8 cellular contexts compared by ENCODE assay signal in the genomic region with DNA sequence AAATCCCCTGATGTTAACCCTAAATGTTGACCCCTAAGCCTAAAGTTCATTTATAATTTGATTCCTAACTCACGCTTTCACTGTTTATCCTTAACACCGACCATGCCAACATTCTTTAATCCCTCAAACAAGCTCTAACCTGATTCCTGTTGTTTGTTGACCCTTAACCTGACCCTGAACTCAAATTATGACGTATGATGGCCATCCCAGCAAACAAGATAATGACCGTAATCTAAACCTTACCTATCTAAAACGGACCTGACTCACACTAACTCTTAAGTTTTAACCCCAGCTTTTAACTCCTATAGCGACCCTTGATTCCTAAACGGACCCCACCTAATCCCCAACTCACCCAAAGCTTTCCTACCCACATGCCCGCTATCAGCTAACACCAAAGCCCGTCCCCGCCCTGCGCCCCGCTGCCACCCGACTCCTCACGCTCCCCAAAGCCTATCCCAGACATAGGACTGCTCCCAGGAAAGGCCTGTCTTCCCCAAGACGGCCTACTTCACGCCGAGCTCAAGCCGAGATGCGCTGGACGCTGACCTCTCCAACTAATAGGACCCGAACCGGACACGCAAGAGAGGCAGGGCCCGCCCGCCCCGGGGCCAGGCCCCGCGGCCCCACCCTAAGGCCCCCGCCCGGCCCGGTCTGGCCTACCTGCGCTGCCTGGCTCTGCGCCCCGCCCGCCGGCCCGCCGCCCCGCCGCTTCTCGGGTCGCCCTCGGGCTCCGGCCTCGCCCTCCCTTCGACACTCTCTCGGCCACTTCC. TPM values are rescaled to one million over a fixed set of nuclear protein-coding genes. Genes with fewer than 3 reads are reported as not detected.
DNase-seq lines count a peak whose midpoint lies in the region; ATAC-seq and TF ChIP-seq lines count a peak whose summit lies in the region.

No MANE protein-coding gene starts in this region.

- H3K4me3 Mint-ChIP-seq in CD4-positive, alpha-beta memory T cell, result peak overlapping the region; percentile 89 to 97 (median 94)

- TF ChIP-seq POLR2A in uterus (IDR thresholded peaks at IDR 0.05), result no peak

- CTCF ChIA-PET in CD4-positive, alpha-beta memory T cell (lab: Charles Lee; ENCODE audit: partially characterized antibody), result interaction anchor here (0.6 to 14.6 kb wide), 20 partner anchors 7 to 415 kb away, joined by 3 to 249 read pairs (median 6); partner anchors contain the start of genes ARHGEF39, CCDC107, GBA2 and HINT2

- peak overlapping the region in 6 of 7 donors; percentile 94 to 97 (median 96) for H3K27ac Mint-ChIP-seq in CD4-positive, alpha-beta memory T cell

- H3K4me1 Mint-ChIP-seq in CD4-positive, alpha-beta memory T cell, result peaks cover 20 to 32% (median 27%) of the 10 kb centered on the region in 4 donors

- peaks cover 15 to 36% of the 10 kb centered on the region in 2 donors for H3K36me3 Mint-ChIP-seq in CD4-positive, alpha-beta memory T cell

- H3K9me3 Mint-ChIP-seq in CD4-positive, alpha-beta memory T cell, result peaks cover 0 to 5% (median 0%) of the 10 kb centered on the region in 8 donors

- POLR2A ChIA-PET in CD4-positive, alpha-beta memory T cell (lab: Charles Lee; ENCODE audit: partially characterized antibody), result interaction anchor here (0.6 to 11.1 kb wide), 31 partner anchors 10 to 621 kb away, joined by 3 to 179 read pairs (median 6); partner anchors contain the start of genes ARHGEF39, CCDC107, FAM221B and GBA2

- H3K4me3 ChIP-seq in CD4-positive, alpha-beta memory T cell (ENCODE audit: low read length in 2 of 2), result peak overlapping the region; percentile 53 to 95
- peak overlapping the region; percentile 80 to 83 for H3K4me3 ChIP-seq in left lung
- H3K4me3 ChIP-seq in uterus, result peak overlapping the region; percentile 62 to 84

- H3K27ac ChIP-seq in CD4-positive, alpha-beta memory T cell (ENCODE audit: low read depth, low read length), result peak overlapping the region; percentile 92
- H3K27ac ChIP-seq in left lung (peak overlapping the region; percentile 96 to 97), uterus (peak overlapping the region; percentile 94 to 97)

- H3K9me3 ChIP-seq in CD4-positive, alpha-beta memory T cell (ENCODE audit: control insufficient read depth in 1 of 2, low read length in 2 of 2), result no peaks in the 10 kb centered on the region
- H3K9me3 ChIP-seq in left lung (no peaks in the 10 kb centered on the region), uterus (no peaks in the 10 kb centered on the region)

- H3K27me3 ChIP-seq in CD4-positive, alpha-beta memory T cell (ENCODE audit: insufficient read depth, low read length), result no peaks in the 10 kb centered on the region
- H3K27me3 ChIP-seq in left lung (no peaks in the 10 kb centered on the region), uterus (no peaks in the 10 kb centered on the region)

- peaks cover 72% of the 10 kb centered on the region for H3K4me1 ChIP-seq in CD4-positive, alpha-beta memory T cell (ENCODE audit: insufficient read depth, low read length)
- H3K4me1 ChIP-seq in left lung (peaks cover 52 to 70% of the 10 kb centered on the region in 2 donors), uterus (peaks cover 0 to 8% of the 10 kb centered on the region in 2 donors)

- H3K36me3 ChIP-seq in CD4-positive, alpha-beta memory T cell (ENCODE audit: insufficient read depth, low read length), result peaks cover 31% of the 10 kb centered on the region
- H3K36me3 ChIP-seq in left lung (peaks cover 0 to 32% of the 10 kb centered on the region in 2 donors), uterus (no peaks in the 10 kb centered on the region)

- H3K27me3 Mint-ChIP-seq in CD4-positive, alpha-beta memory T cell, result no peaks in the 10 kb centered on the region

- intact Hi-C loops in CD4-positive, alpha-beta memory T cell (cut with micrococcal nuclease), result loop anchor here (1.0 to 10.0 kb wide), 10 partner anchors 18 to 1355 kb away; partner anchors contain the start of genes CCDC107, CCL27, GBA2 and MYORG
- intact Hi-C loops in left lung (cut with DNase I), result no loop called here
- intact Hi-C loops in uterus (cut with DNase I; ENCODE audit: low total_unique reads), result loop anchor here (5.0 kb wide), 1 partner anchor 74 kb away; the partner anchor contains the start of genes CCDC107 and RMRP

- peak in 1 of 5 donors; percentile 44 for DNase-seq in CD4-positive, alpha-beta memory T cell
- DNase-seq in amniotic epithelial cell (ENCODE audit: low read depth) (peak; percentile 32), left lung (no peak), uterus (no peak), NCI-H2107 treated with DMSO at 0.1 percent for 48 hours (lab: John Stamatoyannopoulos, UW; ENCODE audit: unreplicated experiment) (no peak)
- DNase-seq in activated CD8-positive, alpha-beta memory T cell treated with anti-CD3 and anti-CD28 coated beads, Interleukin-2, amount 50 U/mL, for 48 hours, result no peak

- peak; percentile 1 for ATAC-seq in HG03025 (IDR thresholded peaks at IDR 0.05; ENCODE audit: low FRiP score, unreplicated experiment)
- no peak for ATAC-seq in left lung
- no peak for ATAC-seq in GM18867 (IDR thresholded peaks at IDR 0.05; ENCODE audit: unreplicated experiment)

- no peak for TF ChIP-seq CTCF in left lung (IDR thresholded peaks at IDR 0.05)
- TF ChIP-seq CTCF in uterus (IDR thresholded peaks at IDR 0.05), result no peak

RNA-seq across cellular contexts. Expression of gene TLN1, which starts 0.4 kb away (rescaled TPM):
- total RNA-seq in CD4-positive, alpha-beta memory T cell, result 100 to 1,000 TPM; 294 to 316 TPM
- polyA plus RNA-seq in CD4-positive, alpha-beta memory T cell, result 100 to 1,000 TPM in 1 of 2 donors, 10 to 100 TPM in 1; 13.7 to 137 TPM
- total RNA-seq in left lung (100 to 1,000 TPM; 314 to 471 TPM), uterus (100 to 1,000 TPM; 202 to 540 (median 281) TPM)

RNA-seq across cellular contexts. Expression of gene CREB3, which starts 0.9 kb away (rescaled TPM):
- 10 to 100 TPM; 24.8 to 25.6 TPM for total RNA-seq in CD4-positive, alpha-beta memory T cell
- polyA plus RNA-seq in CD4-positive, alpha-beta memory T cell, result 10 to 100 TPM; 45.0 to 59.7 TPM
- 10 to 100 TPM; 39.3 to 42.4 TPM for total RNA-seq in left lung
- total RNA-seq in uterus, result 100 to 1,000 TPM in 1 of 4 donors, 10 to 100 TPM in 3; 30.5 to 105 (median 47.2) TPM

RNA-seq across cellular contexts. Expression of gene GBA2, which starts 17.4 kb away (rescaled TPM):
- total RNA-seq in CD4-positive, alpha-beta memory T cell, result 10 to 100 TPM; 61.1 to 66.3 TPM
- 10 to 100 TPM; 16.3 to 27.1 TPM for polyA plus RNA-seq in CD4-positive, alpha-beta memory T cell
- 10 to 100 TPM; 63.3 to 71.4 TPM for total RNA-seq in left lung
- 100 to 1,000 TPM in 1 of 4 donors, 10 to 100 TPM in 3; 26.9 to 104 (median 42.1) TPM for total RNA-seq in uterus

RNA-seq across cellular contexts. Expression of gene RGP1, which starts 17.5 kb away (rescaled TPM):
- total RNA-seq in CD4-positive, alpha-beta memory T cell, result 10 to 100 TPM; 31.8 to 33.8 TPM
- polyA plus RNA-seq in CD4-positive, alpha-beta memory T cell, result 1 to 10 TPM; 6.1 to 9.9 TPM
- total RNA-seq in left lung (10 to 100 TPM; 26.9 to 30.3 TPM), uterus (10 to 100 TPM in 2 of 4 donors, 1 to 10 TPM in 2; 2.0 to 38.1 (median 10.3) TPM)

RNA-seq across cellular contexts. Expression of gene MSMP, which starts 22.5 kb away (rescaled TPM):
- not detected for total RNA-seq in CD4-positive, alpha-beta memory T cell
- 1 to 10 TPM in 1 of 2 donors, not detected in 1; 1.2 TPM for polyA plus RNA-seq in CD4-positive, alpha-beta memory T cell
- total RNA-seq in left lung (1 to 10 TPM in 1 of 2 donors, not detected in 1; 1.1 TPM), uterus (not detected)

Comparison
In these comparisons a context has a peak if more than half of its experiments do, and no peak if none do; other contexts are left out.
1. intact Hi-C loops: an anchor here in CD4-positive, alpha-beta memory T cell (1.0 to 10.0 kb wide) and uterus (5.0 kb wide); none called in left lung.